Comparison of ENCODE assay signal across 8 cellular contexts in the genomic region with DNA sequence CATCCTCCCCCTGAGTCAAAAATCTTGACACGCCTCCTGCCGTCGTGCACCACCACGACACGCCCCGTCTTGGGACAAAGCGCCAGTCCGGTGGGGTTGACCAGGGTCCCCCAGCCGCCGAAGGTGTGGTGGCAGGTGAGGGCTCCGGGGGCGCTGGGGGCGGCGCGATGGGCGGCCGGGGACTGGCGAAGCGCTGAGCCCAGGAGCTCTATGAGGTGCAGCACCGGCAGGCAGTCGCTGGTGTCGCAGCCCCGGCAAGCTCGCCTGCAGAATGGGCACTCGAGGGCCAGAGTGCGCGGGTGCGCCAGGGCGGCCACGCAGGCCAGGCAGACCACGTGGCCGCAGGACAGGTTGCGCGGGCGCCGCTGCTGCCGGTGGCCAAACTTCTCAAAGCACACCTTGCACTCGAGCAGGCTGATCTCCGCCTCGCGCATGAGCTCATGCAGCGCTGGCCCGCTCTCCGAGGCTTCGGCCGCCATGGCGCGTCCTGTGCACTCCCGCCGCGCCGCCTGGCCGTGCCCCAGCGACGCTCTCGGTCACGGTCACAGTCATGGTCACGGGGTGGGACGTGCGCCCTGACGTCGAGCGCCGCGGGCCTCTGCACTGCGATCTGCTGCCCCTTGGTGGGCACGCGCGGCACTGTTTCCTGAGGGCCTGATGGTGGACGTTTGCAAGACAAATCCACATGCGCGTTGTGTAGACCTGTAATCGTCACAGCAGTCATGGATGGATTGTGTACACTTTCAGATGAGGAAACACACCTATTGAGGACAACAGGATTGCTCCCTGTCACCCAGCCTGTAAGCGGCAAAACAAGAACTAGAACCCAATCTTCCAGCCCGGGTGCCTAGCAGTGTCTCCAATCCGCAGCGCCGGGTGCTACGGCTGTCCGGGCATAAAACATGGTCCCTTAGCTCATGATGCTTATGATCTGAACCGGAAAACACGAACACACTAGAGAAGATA.
DNase-seq lines count a peak whose midpoint lies in the region; ATAC-seq, FAIRE-seq and TF ChIP-seq lines count a peak whose summit lies in the region.

TSS of gene NHLRC1 (minus strand) at position 550 of the 966 bp plus-strand sequence. CDS start at position 479, 71 bp downstream.

- in situ Hi-C loops in astrocyte of the cerebellum (cut with HindIII; ENCODE audit: low sequenced_read_pairs) = no loop called here

- peaks cover 64% of the 10 kb centered on the region for H3K27me3 Mint-ChIP-seq in T-helper 2 cell treated with Interferon-gamma antibody and Interleukin-4, amounts not matched to agents 5 μg/mL and 100 μg/mL, for 36 hours (ENCODE audit: low read depth)

- DNase-seq in DMS79 treated with DMSO at 0.1 percent for 48 hours (lab: John Stamatoyannopoulos, UW) = peak; percentile 60
- peak; percentile 73 for DNase-seq in T-helper 2 cell treated with Interferon-gamma antibody and Interleukin-4, amounts not matched to agents 5 μg/mL and 100 μg/mL, for 36 hours (ENCODE audit: low spot score)
- peak; percentile 57 for DNase-seq in astrocyte of the cerebellum (ENCODE audit: low read depth)
- peak; percentile 83 for DNase-seq in hepatic stellate cell (ENCODE audit: low spot score)
- DNase-seq in putamen (ENCODE audit: low spot score) = peak; percentile 86
- DNase-seq in urothelium cell line (ENCODE audit: low spot score) = peak; percentile 90

- no peaks in the 10 kb centered on the region for H3K9me3 Mint-ChIP-seq in T-helper 2 cell treated with Interferon-gamma antibody and Interleukin-4, amounts not matched to agents 5 μg/mL and 100 μg/mL, for 36 hours

- peak; percentile 99 for ATAC-seq in GM21619 (IDR thresholded peaks at IDR 0.05; ENCODE audit: unreplicated experiment)

- no peak within 1 kb of the TSS for H3K27ac Mint-ChIP-seq in T-helper 2 cell treated with Interferon-gamma antibody and Interleukin-4, amounts not matched to agents 5 μg/mL and 100 μg/mL, for 36 hours

- H3K4me3 Mint-ChIP-seq in T-helper 2 cell treated with Interferon-gamma antibody and Interleukin-4, amounts not matched to agents 5 μg/mL and 100 μg/mL, for 36 hours = peak within 1 kb of the TSS; percentile 80

- no peaks in the 10 kb centered on the region for H3K36me3 Mint-ChIP-seq in T-helper 2 cell treated with Interferon-gamma antibody and Interleukin-4, amounts not matched to agents 5 μg/mL and 100 μg/mL, for 36 hours (ENCODE audit: low read depth)

- TF ChIP-seq CTCF in LNCAP (IDR thresholded peaks at IDR 0.05) (peak; percentile 48), astrocyte of the cerebellum (IDR thresholded peaks at IDR 0.05; ENCODE audit: low read depth, low read length, missing control alignments) (peak; percentile 91)

- peak; percentile 90 for FAIRE-seq in urothelium cell line (lab: Jason Lieb, UNC)

- peak within 1 kb of the TSS; percentile 42 for H3K4me3 ChIP-seq in astrocyte of the cerebellum (ENCODE audit: low read depth, low read length)

- H3K4me1 Mint-ChIP-seq in T-helper 2 cell treated with Interferon-gamma antibody and Interleukin-4, amounts not matched to agents 5 μg/mL and 100 μg/mL, for 36 hours (ENCODE audit: low read depth) = peaks cover 10% of the 10 kb centered on the region

Comparison
In these comparisons a context has a peak if more than half of its experiments do, and no peak if none do; other contexts are left out.
1. Peak in every context shown above with its lines: DNase-seq, ATAC-seq and H3K4me3 ChIP-seq.